8 cellular contexts compared by ENCODE assay signal in genomic region chr16:71289732-71290062, GRCh38. TPM values are rescaled to one million over a fixed set of nuclear protein-coding genes. Genes with fewer than 3 reads are reported as not detected.
DNase-seq lines count a peak whose midpoint lies in the region; ATAC-seq, FAIRE-seq and TF ChIP-seq lines count a peak whose summit lies in the region.

No MANE protein-coding gene starts in this region.

- peaks cover 9% of the 10 kb centered on the region for H3K79me2 ChIP-seq in fibroblast of lung (ENCODE audit: control insufficient read depth, insufficient read depth, low read length)

- TF ChIP-seq POLR2A in H54 (IDR thresholded peaks at IDR 0.05; ENCODE audit: low read depth, low read length) = no peak

- TF ChIP-seq CTCF in fibroblast of lung (conservative IDR thresholded peaks at IDR 0.05 in 1 of 2, IDR thresholded peaks at IDR 0.05 in 1 of 2; ENCODE audit: low read depth in 1 of 2, low read length in 2 of 2) (no peak), retinal pigment epithelial cell (conservative IDR thresholded peaks at IDR 0.05; ENCODE audit: low read depth, low read length) (no peak)

- ATAC-seq in GM19328 (IDR thresholded peaks at IDR 0.05; ENCODE audit: unreplicated experiment) = no peak
- no peak for ATAC-seq in GM19035 (IDR thresholded peaks at IDR 0.05; ENCODE audit: unreplicated experiment)

- H4K20me1 ChIP-seq in fibroblast of lung (ENCODE audit: control insufficient read depth, extremely low read depth, insufficient read depth, low read length) = no peaks in the 10 kb centered on the region

- H3K27me3 ChIP-seq in SJCRH30 (no peaks in the 10 kb centered on the region), fibroblast of lung (ENCODE audit: control insufficient read depth, insufficient read depth, low read length) (no peaks in the 10 kb centered on the region)

- DNase-seq in SJCRH30 (no peak), fibroblast of lung (ENCODE audit: low read depth in 2 of 2) (no peak), retinal pigment epithelial cell (ENCODE audit: low read depth) (no peak), NCI-H1417 (lab: John Stamatoyannopoulos, UW) (no peak), H54 (ENCODE audit: insufficient read length, low spot score) (no peak)

- FAIRE-seq in H54 (lab: Jason Lieb, UNC) = no peak

- H3K36me3 ChIP-seq in SJCRH30 = peaks cover 7% of the 10 kb centered on the region
- H3K36me3 ChIP-seq in fibroblast of lung (ENCODE audit: control insufficient read depth, insufficient read depth, low read length) = peaks cover 4% of the 10 kb centered on the region

- H3K4me1 ChIP-seq in SJCRH30 = no peaks in the 10 kb centered on the region
- H3K4me1 ChIP-seq in fibroblast of lung (ENCODE audit: control insufficient read depth, extremely low read depth, insufficient read depth, low read length) = no peaks in the 10 kb centered on the region

- H3K27ac ChIP-seq in SJCRH30 (peak overlapping the region; percentile 54; the same call in 1 of the 2 replicates), fibroblast of lung (ENCODE audit: insufficient read depth, low read length) (no peak overlapping the region)

- H3K9ac ChIP-seq in fibroblast of lung (ENCODE audit: insufficient read depth, low read length) = peak overlapping the region; percentile 13

- peak overlapping the region; percentile 56 for H3K4me2 ChIP-seq in fibroblast of lung (ENCODE audit: extremely low read depth, insufficient read depth, low read length)

- H3K9me3 ChIP-seq in SJCRH30 (replicated peaks) (no peaks in the 10 kb centered on the region), fibroblast of lung (ENCODE audit: control insufficient read depth, insufficient read depth, low read depth, low read length) (no peaks in the 10 kb centered on the region)

- H3K4me3 ChIP-seq in GM08714 (ENCODE audit: low read length) = peak overlapping the region; percentile 94; the same call in 1 of the 2 replicates
- peak overlapping the region; percentile 66 for H3K4me3 ChIP-seq in SJCRH30
- peak overlapping the region; percentile 28 to 89 (median 55) for H3K4me3 ChIP-seq in fibroblast of lung (replicated peaks in 1 of 4; ENCODE audit: control extremely low read depth in 1 of 4, insufficient read depth in 1 of 4, low read depth in 3 of 4, low read length in 4 of 4)
- H3K4me3 ChIP-seq in retinal pigment epithelial cell (ENCODE audit: low read length) = peak overlapping the region; percentile 62

- peak overlapping the region; percentile 55 for H2AFZ ChIP-seq in fibroblast of lung (ENCODE audit: low read length)

RNA-seq across cellular contexts. Expression of gene CMTR2, which starts 0.5 kb away (rescaled TPM):
- total RNA-seq in SJCRH30 (2014; rRNA removed; shearing (Covaris generic)) = 21.1 and 21.2 TPM in 2 replicates
- 29.2 and 29.5 TPM in 2 replicates for total RNA-seq in fibroblast of lung
- 18.0 and 22.1 TPM in 2 replicates for polyA plus RNA-seq in fibroblast of lung
- 9.7 and 10.5 TPM in 2 replicates for polyA plus RNA-seq in fibroblast of lung (2012)
- 4.9 and 5.0 TPM in 2 replicates for polyA minus RNA-seq in fibroblast of lung (ENCODE audit: low replicate concordance)

RNA-seq across cellular contexts. Expression of gene HYDIN, which starts 59.2 kb away (rescaled TPM):
- 0.04 and 0.18 TPM in 2 replicates for total RNA-seq in SJCRH30 (2014; rRNA removed; shearing (Covaris generic))
- 1.3 and 1.7 TPM in 2 replicates for total RNA-seq in fibroblast of lung
- polyA plus RNA-seq in fibroblast of lung = 0.26 and 0.54 TPM in 2 replicates
- 0.15 and 0.31 TPM in 2 replicates for polyA plus RNA-seq in fibroblast of lung (2012)
- 0.47 TPM in 1 of 2 replicates, not detected in the other for polyA minus RNA-seq in fibroblast of lung (ENCODE audit: low replicate concordance)
